10 cellular contexts compared by ENCODE assay signal in genomic region chr12:6141048-6141447, GRCh38. TPM values are rescaled to one million over a fixed set of nuclear protein-coding genes. Genes with fewer than 3 reads are reported as not detected.
DNase-seq lines count a peak whose midpoint lies in the region; ATAC-seq, FAIRE-seq and TF ChIP-seq lines count a peak whose summit lies in the region.
"Had no signal": no experiment of that assay in that cellular context is flagged by ENCODE, and none has a peak within 500 bp of the region (broad histone marks: within the 10 kb centered on the region; RNA-seq: fewer than 3 reads in every experiment).

No MANE protein-coding gene starts in this region.

- H3K4me3 ChIP-seq in heart left ventricle (no peak overlapping the region), endodermal cell (ENCODE audit: low read length) (no peak overlapping the region)
- H3K4me3 ChIP-seq: ascending aorta had no signal

- no peak overlapping the region for H3K9ac ChIP-seq in endodermal cell (ENCODE audit: extremely low read depth, low read length, poor library complexity, severe bottlenecking)

- H3K9me3 ChIP-seq in heart left ventricle (peaks cover 0 to 5% (median 0%) of the 10 kb centered on the region in 12 donors), endodermal cell (ENCODE audit: control insufficient read depth, low read length) (no peaks in the 10 kb centered on the region)
- H3K9me3 ChIP-seq: ascending aorta had no signal

- H3K9me3 Mint-ChIP-seq in endodermal cell, result peaks cover 28% of the 10 kb centered on the region

- H3K27ac Mint-ChIP-seq in endodermal cell, result no peak overlapping the region

- H3K4me3 Mint-ChIP-seq in endodermal cell, result no peak overlapping the region

- intact Hi-C loops in heart left ventricle (cut with DNase I), result no loop called here

- no peaks in the 10 kb centered on the region for H3K36me3 Mint-ChIP-seq in endodermal cell (ENCODE audit: low read depth)

- DNase-seq in GF-D8 (lab: John Stamatoyannopoulos, UW), result peak; percentile 36
- peak; percentile 9 to 19 for DNase-seq in activated CD4-positive, alpha-beta T cell treated with anti-CD3 and anti-CD28 coated beads, Interleukin-2, amount 50 U/mL, for 4 hours
- peak in 3 of 5 donors; percentile 50 to 66 (median 63) for DNase-seq in heart left ventricle
- peak; percentile 11 for DNase-seq in stimulated activated CD4-positive, alpha-beta T cell treated with anti-CD3 and anti-CD28 coated beads, Interleukin-12 subunit alpha, Interleukin-12 subunit beta, amount 100 ng/mL, for 4 hours
- no peak for DNase-seq in endodermal cell
- no peak for DNase-seq in T-helper 9 cell
- DNase-seq in D721Med (ENCODE audit: insufficient read length, low spot score), result no peak
- no peak for DNase-seq in HuH-7 (ENCODE audit: low spot score)
- DNase-seq: Karpas-422 had no signal

- ATAC-seq in heart left ventricle, result peak; percentile 78 to 86 (median 82)

- H3K36me3 ChIP-seq in heart left ventricle, result no peaks in the 10 kb centered on the region
- H3K36me3 ChIP-seq in endodermal cell (ENCODE audit: control insufficient read depth, insufficient read depth, low read length), result no peaks in the 10 kb centered on the region
- H3K36me3 ChIP-seq: ascending aorta had no signal

- TF ChIP-seq CTCF in heart left ventricle (IDR thresholded peaks at IDR 0.05) (no peak), endodermal cell (conservative IDR thresholded peaks at IDR 0.05) (no peak), D721Med (IDR thresholded peaks at IDR 0.05; ENCODE audit: insufficient read depth, missing control alignments) (no peak)

- H3K4me1 Mint-ChIP-seq in endodermal cell, result peaks cover 10% of the 10 kb centered on the region

- no peak for FAIRE-seq in D721Med (lab: Jason Lieb, UNC)

- TF ChIP-seq POLR2A in heart left ventricle (IDR thresholded peaks at IDR 0.05), result no peak

- 42 to 52% (median 44%) methylated on average over 5 of the region's 5 CpGs for WGBS in heart left ventricle, 4 donors
- 85 to 89% methylated on average over 4 to 5 of the region's 5 CpGs for WGBS in endodermal cell (ENCODE audit: insufficient coverage in 1 of 2, insufficient read length in 1 of 2), 2 experiments

- H3K27ac ChIP-seq in heart left ventricle (peak overlapping the region; percentile 1 to 96 (median 74)), endodermal cell (ENCODE audit: low read depth, low read length) (no peak overlapping the region)

- H3K4me1 ChIP-seq in heart left ventricle (peaks cover 0 to 49% (median 21%) of the 10 kb centered on the region in 12 donors), endodermal cell (ENCODE audit: control insufficient read depth, insufficient read depth, low read length) (no peaks in the 10 kb centered on the region)
- H3K4me1 ChIP-seq: ascending aorta had no signal

- H3K27me3 ChIP-seq in heart left ventricle, result no peaks in the 10 kb centered on the region
- H3K27me3 ChIP-seq in endodermal cell (ENCODE audit: control insufficient read depth, insufficient read depth, low read length, poor library complexity, severe bottlenecking), result no peaks in the 10 kb centered on the region
- H3K27me3 ChIP-seq: ascending aorta had no signal

- peaks cover 7% of the 10 kb centered on the region for H3K27me3 Mint-ChIP-seq in endodermal cell (ENCODE audit: insufficient read depth)

RNA-seq across cellular contexts. Expression of gene VWF, which starts 16.6 kb away (rescaled TPM):
- 100 to 1,000 TPM; 187 to 503 (median 258) TPM for total RNA-seq in heart left ventricle
- 100 to 1,000 TPM; 125 to 215 TPM for polyA plus RNA-seq in heart left ventricle
- 100 to 1,000 TPM; 248 to 476 TPM for total RNA-seq in endodermal cell
- 2.9 TPM for polyA plus RNA-seq in endodermal cell (2013, experiment 1 of 2)
- polyA plus RNA-seq in endodermal cell (2013, experiment 2 of 2), result 4.7 TPM

RNA-seq across cellular contexts. Expression of gene CD9, which starts 59.2 kb away (rescaled TPM):
- total RNA-seq in heart left ventricle (10 to 100 TPM; 29.9 to 96.1 (median 54.7) TPM), endodermal cell (10 to 100 TPM; 33.5 to 99.1 TPM)
- polyA plus RNA-seq in heart left ventricle, result 10 to 100 TPM; 63.2 to 87.4 TPM
- 26.5 TPM for polyA plus RNA-seq in endodermal cell (2013, experiment 1 of 2)
- polyA plus RNA-seq in endodermal cell (2013, experiment 2 of 2), result 22.0 TPM

Comparison
In these comparisons a context has a peak if more than half of its experiments do, and no peak if none do; other contexts are left out.
1. DNase-seq: peak in GF-D8 (single experiment), activated CD4-positive, alpha-beta T cell treated with anti-CD3 and anti-CD28 coated beads, Interleukin-2, amount 50 U/mL, for 4 hours (2 of 2), heart left ventricle (3 of 5) and stimulated activated CD4-positive, alpha-beta T cell treated with anti-CD3 and anti-CD28 coated beads, Interleukin-12 subunit alpha, Interleukin-12 subunit beta, amount 100 ng/mL, for 4 hours (single experiment); none in endodermal cell (single experiment), T-helper 9 cell (single experiment), D721Med (single experiment) and HuH-7 (single experiment).